In the genomic region with DNA sequence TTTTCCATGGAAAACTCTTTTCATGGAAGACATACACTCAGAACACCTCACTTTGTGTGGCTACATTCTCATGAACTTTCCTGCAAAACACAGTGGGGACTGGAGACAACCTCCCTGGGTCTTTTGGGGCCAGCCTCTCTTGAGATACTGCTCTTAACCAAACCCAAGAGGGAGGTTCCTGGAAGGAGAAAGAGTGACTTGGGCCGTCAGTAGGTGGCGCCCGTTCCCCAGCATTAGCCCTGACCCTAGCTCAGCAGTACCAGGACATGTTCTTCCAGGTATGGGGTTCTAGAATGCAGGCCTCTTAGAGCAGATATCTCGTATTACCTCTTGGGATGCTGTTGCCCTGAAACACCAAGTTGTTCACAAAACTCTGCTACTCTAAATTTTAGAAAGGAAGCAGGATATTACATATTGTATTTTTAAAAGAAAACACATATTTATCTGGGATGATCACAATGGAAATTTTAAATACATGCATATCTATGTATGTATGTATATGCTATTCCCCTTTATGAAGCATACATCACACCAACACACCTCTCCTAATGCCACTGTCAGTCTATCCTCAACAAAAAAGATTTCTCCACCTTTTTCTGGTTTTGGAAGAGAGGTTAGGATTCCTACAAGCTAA, we compare ENCODE assay signal across 8 cellular contexts. TPM values are rescaled to one million over a fixed set of nuclear protein-coding genes. Genes with fewer than 3 reads are reported as not detected.
DNase-seq lines count a peak whose midpoint lies in the region; ATAC-seq and TF ChIP-seq lines count a peak whose summit lies in the region.

No MANE protein-coding gene starts in this region.

- H3K4me1 ChIP-seq in mammary epithelial cell (ENCODE audit: insufficient read depth, low read length): no peaks in the 10 kb centered on the region

- TF ChIP-seq CTCF in WI38 (IDR thresholded peaks at IDR 0.05; ENCODE audit: low read depth, low read length): peak; percentile 67
- TF ChIP-seq CTCF in mammary epithelial cell (conservative IDR thresholded peaks at IDR 0.05 in 1 of 2, IDR thresholded peaks at IDR 0.05 in 1 of 2; ENCODE audit: extremely low read depth in 1 of 2, insufficient read depth in 1 of 2, low read depth in 1 of 2, low read length in 2 of 2): peak; percentile 86 to 92

- intact Hi-C loops in mammary epithelial cell (cut with micrococcal nuclease): loop anchor here (1.0 to 2.0 kb wide), 3 partner anchors 24 to 59 kb away; no protein-coding TSS in a partner anchor
- intact Hi-C loops in left colon (cut with DNase I, micrococcal nuclease): loop anchor here in 1 of 2 donors (10.0 kb wide), 1 partner anchor 59 kb away; no protein-coding TSS in a partner anchor

- no peaks in the 10 kb centered on the region for H3K9me3 ChIP-seq in mammary epithelial cell (replicated peaks; ENCODE audit: insufficient read depth, low read length)

- H3K27me3 ChIP-seq in mammary epithelial cell (ENCODE audit: insufficient read depth, low read length): no peaks in the 10 kb centered on the region

- peak; percentile 70 for DNase-seq in ACHN
- peak; percentile 58 for DNase-seq in NCI-H2107 (lab: John Stamatoyannopoulos, UW)
- peak; percentile 50 for DNase-seq in mammary epithelial cell
- DNase-seq in left colon: peak; percentile 41 to 85
- peak in 2 of 3 experiments; percentile 55 to 77 for DNase-seq in stimulated activated CD4-positive, alpha-beta T cell treated with anti-CD3 and anti-CD28 coated beads, TNF-alpha, amount 100 ng/mL, for 24 hours (ENCODE audit: low read depth in 3 of 3)

- in situ Hi-C loops in ACHN (cut with HindIII; ENCODE audit: low pct_ligation_motif_present, low pct_unique_long_range_greater_than_20kb, low sequenced_read_pairs) (no loop called here), mammary epithelial cell (cut with MboI; ENCODE audit: low sequenced_read_pairs in 2 of 2) (loop anchor here (5.0 to 10.0 kb wide), 2 partner anchors 42 to 49 kb away; no protein-coding TSS in a partner anchor)

- no peak overlapping the region for H3K4me2 ChIP-seq in mammary epithelial cell (ENCODE audit: insufficient read depth, low read depth, low read length)

- 0% methylated on average over 4 of the region's 4 CpGs for WGBS in mammary epithelial cell (ENCODE audit: low coverage, missing lambda C conversion rate)

- H3K27ac ChIP-seq in mammary epithelial cell (ENCODE audit: insufficient read depth, low read depth, low read length): no peak overlapping the region

- BruUV-seq in mammary epithelial cell (replicated peaks; lab: Mats Ljungman, UMichigan): no TSS peak

- no peak overlapping the region for H2AFZ ChIP-seq in mammary epithelial cell (ENCODE audit: low read depth, low read length)

- no peak overlapping the region for H3K9ac ChIP-seq in mammary epithelial cell (ENCODE audit: insufficient read depth, low read length)

- CTCF ChIA-PET in mammary epithelial cell (lab: Charles Lee; ENCODE audit: low non-redundant PET): interaction anchor here (0.6 to 1.0 kb wide), 3 partner anchors 13 to 44 kb away, joined by 3 to 14 read pairs (median 4); no protein-coding TSS in a partner anchor

- ATAC-seq in GM18511 (IDR thresholded peaks at IDR 0.05; ENCODE audit: unreplicated experiment): peak; percentile 95
- ATAC-seq in HG02970 (IDR thresholded peaks at IDR 0.05; ENCODE audit: low FRiP score, unreplicated experiment): peak; percentile 60
- peak; percentile 90 for ATAC-seq in left colon

- no peaks in the 10 kb centered on the region for H3K79me2 ChIP-seq in mammary epithelial cell (ENCODE audit: insufficient read depth, low read length)

- no peaks in the 10 kb centered on the region for H3K36me3 ChIP-seq in mammary epithelial cell (ENCODE audit: insufficient read depth, low read length)

- dilution Hi-C loops in mammary epithelial cell (cut with HindIII; ENCODE audit: low sequenced_read_pairs): no loop called here

- H4K20me1 ChIP-seq in mammary epithelial cell (ENCODE audit: insufficient read depth, low read length): no peaks in the 10 kb centered on the region

- H3K4me3 ChIP-seq in WI38 (ENCODE audit: low read depth, low read length) (no peak overlapping the region), mammary epithelial cell (replicated peaks in 1 of 3; ENCODE audit: insufficient read depth in 1 of 3, low read depth in 2 of 3, low read length in 3 of 3) (no peak overlapping the region)

RNA-seq across cellular contexts. Expression of gene GLIS3, which starts 15.8 kb away (rescaled TPM):
- 1 to 10 TPM; 1.2 to 9.8 TPM for total RNA-seq in mammary epithelial cell
- 0.15 TPM for polyA plus RNA-seq in mammary epithelial cell
- 5.2 TPM for polyA minus RNA-seq in mammary epithelial cell
- 10 to 100 TPM; 10.6 to 30.9 TPM for total RNA-seq in left colon
